Comparison of ENCODE assay signal across 11 cellular contexts in the genomic region with DNA sequence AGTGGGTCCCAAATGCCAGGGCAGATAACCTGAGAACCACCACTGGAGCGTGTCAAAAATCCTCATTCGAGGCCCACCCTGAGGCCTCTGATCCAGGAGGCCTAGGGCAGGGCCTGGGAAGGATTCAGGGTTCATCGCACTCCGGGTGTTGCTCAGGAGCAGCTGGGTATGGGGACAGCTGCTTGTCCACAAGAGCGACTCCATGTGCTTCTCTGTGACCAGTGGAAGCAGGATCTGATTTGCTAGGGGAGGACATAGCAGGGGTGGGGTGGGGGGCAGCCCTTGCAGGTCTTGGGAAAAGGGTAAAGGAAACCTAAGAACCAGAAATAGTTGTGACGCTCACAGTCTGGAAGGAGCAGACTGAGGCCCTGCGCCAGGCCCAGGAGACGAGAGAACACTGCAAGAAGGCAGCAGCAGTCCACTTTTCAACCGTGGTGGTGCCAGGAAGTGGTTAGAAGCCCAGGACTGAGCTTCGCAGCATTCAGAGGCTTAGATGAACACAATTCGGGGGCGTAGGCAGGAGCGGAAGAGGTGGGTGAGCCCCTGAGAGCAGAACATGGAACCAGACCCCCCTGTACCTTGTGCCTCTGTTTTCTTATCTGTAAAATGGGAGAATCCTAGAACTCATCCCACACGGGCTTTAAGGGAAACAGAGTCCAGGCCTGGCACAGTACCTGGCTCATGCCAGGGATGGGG. TPM values are rescaled to one million over a fixed set of nuclear protein-coding genes. Genes with fewer than 3 reads are reported as not detected.
DNase-seq lines count a peak whose midpoint lies in the region; ATAC-seq and TF ChIP-seq lines count a peak whose summit lies in the region.
"Had no signal": no experiment of that assay in that cellular context is flagged by ENCODE, and none has a peak within 500 bp of the region (broad histone marks: within the 10 kb centered on the region; RNA-seq: fewer than 3 reads in every experiment).

No MANE protein-coding gene starts in this region.

- no peak for TF ChIP-seq POLR2A in stomach (IDR thresholded peaks at IDR 0.05)

- H3K27ac ChIP-seq in GM23338 (ENCODE audit: low read depth): no peak overlapping the region
- peak overlapping the region in 2 of 5 donors; percentile 1 to 37 for H3K27ac ChIP-seq in stomach
- H3K27ac ChIP-seq: cardiac muscle cell, neutrophil had no signal

- H3K4me1 Mint-ChIP-seq in GM23338 (peaks cover 38% of the 10 kb centered on the region), activated B cell treated with CpG ODN at 0.5 μM for 24 hours (peaks cover 44% of the 10 kb centered on the region)
- peaks cover 90% of the 10 kb centered on the region for H3K4me1 Mint-ChIP-seq in dendritic cell treated with granulocyte-macrophage colony-stimulating factor and Interleukin-4, amounts not matched to agents 40 ng/mL and 50 ng/mL, for 4 days (ENCODE audit: low read depth)

- no peak overlapping the region for H3K4me3 Mint-ChIP-seq in GM23338
- peak overlapping the region; percentile 6 for H3K4me3 Mint-ChIP-seq in activated B cell treated with CpG ODN at 0.5 μM for 24 hours
- no peak overlapping the region for H3K4me3 Mint-ChIP-seq in dendritic cell treated with granulocyte-macrophage colony-stimulating factor and Interleukin-4, amounts not matched to agents 40 ng/mL and 50 ng/mL, for 4 days

- H3K79me2 ChIP-seq in GM23338 (replicated peaks; ENCODE audit: insufficient read depth): peaks cover 90% of the 10 kb centered on the region

- DNase-seq in GM23338 (ENCODE audit: low spot score) (no peak), activated B cell treated with CpG ODN at 0.5 μM for 24 hours (no peak), HPDE6-E6E7 (ENCODE audit: extremely low spot score) (no peak), stomach (no peak), DMS79 treated with DMSO at 0.1 percent for 48 hours (lab: John Stamatoyannopoulos, UW) (no peak)
- peak; percentile 50 to 63 for DNase-seq in stimulated activated CD8-positive, alpha-beta memory T cell treated with anti-CD3 and anti-CD28 coated beads, Interleukin-15, amount 100 ng/mL, for 4 hours (ENCODE audit: low read depth in 2 of 2)
- DNase-seq: NCI-H2081 treated with DMSO at 0.1 percent for 48 hours had no signal

- peaks cover 22% of the 10 kb centered on the region for H4K20me1 ChIP-seq in GM23338 (replicated peaks; ENCODE audit: insufficient read depth)

- no peaks in the 10 kb centered on the region for H3F3A ChIP-seq in GM23338 (replicated peaks; ENCODE audit: low read depth)

- H3K9me3 ChIP-seq in stomach: no peaks in the 10 kb centered on the region
- H3K9me3 ChIP-seq: neutrophil had no signal

- H3K4me2 ChIP-seq in GM23338: no peak overlapping the region

- no peak overlapping the region for H3K4me3 ChIP-seq in GM23338
- H3K4me3 ChIP-seq in stomach: no peak overlapping the region
- H3K4me3 ChIP-seq: cardiac muscle cell had no signal

- H3K27me3 ChIP-seq in GM23338 (ENCODE audit: insufficient read depth): no peaks in the 10 kb centered on the region
- H3K27me3 ChIP-seq in stomach: no peaks in the 10 kb centered on the region
- H3K27me3 ChIP-seq: cardiac muscle cell, neutrophil had no signal

- WGBS in stomach, 5 donors: 74 to 89% (median 86%) methylated on average over 14 of the region's 14 CpGs

- H3K27me3 Mint-ChIP-seq in GM23338 (ENCODE audit: insufficient read depth, low read depth, poor library complexity) (peaks cover 13% of the 10 kb centered on the region), activated B cell treated with CpG ODN at 0.5 μM for 24 hours (no peaks in the 10 kb centered on the region)
- H3K27me3 Mint-ChIP-seq in dendritic cell treated with granulocyte-macrophage colony-stimulating factor and Interleukin-4, amounts not matched to agents 40 ng/mL and 50 ng/mL, for 4 days: no peaks in the 10 kb centered on the region

- H2AFZ ChIP-seq in GM23338: no peak overlapping the region

- H3K36me3 Mint-ChIP-seq in GM23338 (ENCODE audit: low read depth) (peaks cover 16% of the 10 kb centered on the region), activated B cell treated with CpG ODN at 0.5 μM for 24 hours (ENCODE audit: low read depth) (no peaks in the 10 kb centered on the region)
- peaks cover 44% of the 10 kb centered on the region for H3K36me3 Mint-ChIP-seq in dendritic cell treated with granulocyte-macrophage colony-stimulating factor and Interleukin-4, amounts not matched to agents 40 ng/mL and 50 ng/mL, for 4 days (ENCODE audit: low read depth)

- H3K4me1 ChIP-seq in GM23338 (ENCODE audit: insufficient read depth): peaks cover 15% of the 10 kb centered on the region
- peaks cover 0 to 58% (median 31%) of the 10 kb centered on the region in 4 donors for H3K4me1 ChIP-seq in stomach

- POLR2A ChIA-PET in activated B cell treated with CpG ODN at 0.5 μM for 24 hours (lab: Charles Lee): no interaction called here

- TF ChIP-seq EP300 in stomach (IDR thresholded peaks at IDR 0.05): no peak

- peak overlapping the region; percentile 82 for H3K27ac Mint-ChIP-seq in GM23338
- H3K27ac Mint-ChIP-seq in activated B cell treated with CpG ODN at 0.5 μM for 24 hours: peak overlapping the region; percentile 67
- peak overlapping the region; percentile 10 for H3K27ac Mint-ChIP-seq in dendritic cell treated with granulocyte-macrophage colony-stimulating factor and Interleukin-4, amounts not matched to agents 40 ng/mL and 50 ng/mL, for 4 days

- H3K36me3 ChIP-seq in GM23338 (ENCODE audit: insufficient read depth): no peaks in the 10 kb centered on the region
- H3K36me3 ChIP-seq in stomach: no peaks in the 10 kb centered on the region
- H3K36me3 ChIP-seq: cardiac muscle cell, neutrophil had no signal

- no peak for ATAC-seq in GM23338
- peak; percentile 18 for ATAC-seq in activated B cell treated with CpG ODN at 0.5 μM for 24 hours (ENCODE audit: low read depth)
- ATAC-seq in HG03095 (IDR thresholded peaks at IDR 0.05; ENCODE audit: unreplicated experiment): no peak

- peaks cover 1% of the 10 kb centered on the region; the same call in 1 of the 2 replicates for H3K9me2 ChIP-seq in GM23338 (ENCODE audit: insufficient read depth)

- CTCF ChIA-PET in activated B cell treated with CpG ODN at 0.5 μM for 24 hours (lab: Charles Lee): interaction anchor here (0.5 kb wide), 1 partner anchor 72 kb away, joined by 3 read pairs; no protein-coding TSS in a partner anchor

- intact Hi-C loops in activated B cell treated with CpG ODN at 0.5 μM for 24 hours (cut with micrococcal nuclease): no loop called here
- intact Hi-C loops in dendritic cell treated with granulocyte-macrophage colony-stimulating factor and Interleukin-4, amounts not matched to agents 40 ng/mL and 50 ng/mL, for 4 days (cut with micrococcal nuclease): no loop called here
- intact Hi-C loops in stomach (cut with DNase I; ENCODE audit: low total_unique reads): no loop called here

- TF ChIP-seq CTCF in GM23338 (conservative IDR thresholded peaks at IDR 0.05; ENCODE audit: low read depth in 2 of 2) (no peak), activated B cell treated with CpG ODN at 0.5 μM for 24 hours (IDR thresholded peaks at IDR 0.05) (no peak), stomach (IDR thresholded peaks at IDR 0.05) (no peak)

- H3K9me3 Mint-ChIP-seq in GM23338 (no peaks in the 10 kb centered on the region; the same call in 2 of the 3 replicates), activated B cell treated with CpG ODN at 0.5 μM for 24 hours (no peaks in the 10 kb centered on the region)
- no peaks in the 10 kb centered on the region for H3K9me3 Mint-ChIP-seq in dendritic cell treated with granulocyte-macrophage colony-stimulating factor and Interleukin-4, amounts not matched to agents 40 ng/mL and 50 ng/mL, for 4 days

TF ChIP-seq in GM23338, 12 proteins besides CTCF, POLR2A, EP300 and RAD21 (continues in another document):
- TF ChIP-seq ZNF114 (CRISPR knock-in tag; IDR thresholded peaks at IDR 0.05) (no peak), EZH2phosphoT487 (IDR thresholded peaks at IDR 0.05; ENCODE audit: unreplicated experiment) (no peak), STAT1 (IDR thresholded peaks at IDR 0.05; ENCODE audit: unreplicated experiment) (no peak)
- TF ChIP-seq, protein P1, sequence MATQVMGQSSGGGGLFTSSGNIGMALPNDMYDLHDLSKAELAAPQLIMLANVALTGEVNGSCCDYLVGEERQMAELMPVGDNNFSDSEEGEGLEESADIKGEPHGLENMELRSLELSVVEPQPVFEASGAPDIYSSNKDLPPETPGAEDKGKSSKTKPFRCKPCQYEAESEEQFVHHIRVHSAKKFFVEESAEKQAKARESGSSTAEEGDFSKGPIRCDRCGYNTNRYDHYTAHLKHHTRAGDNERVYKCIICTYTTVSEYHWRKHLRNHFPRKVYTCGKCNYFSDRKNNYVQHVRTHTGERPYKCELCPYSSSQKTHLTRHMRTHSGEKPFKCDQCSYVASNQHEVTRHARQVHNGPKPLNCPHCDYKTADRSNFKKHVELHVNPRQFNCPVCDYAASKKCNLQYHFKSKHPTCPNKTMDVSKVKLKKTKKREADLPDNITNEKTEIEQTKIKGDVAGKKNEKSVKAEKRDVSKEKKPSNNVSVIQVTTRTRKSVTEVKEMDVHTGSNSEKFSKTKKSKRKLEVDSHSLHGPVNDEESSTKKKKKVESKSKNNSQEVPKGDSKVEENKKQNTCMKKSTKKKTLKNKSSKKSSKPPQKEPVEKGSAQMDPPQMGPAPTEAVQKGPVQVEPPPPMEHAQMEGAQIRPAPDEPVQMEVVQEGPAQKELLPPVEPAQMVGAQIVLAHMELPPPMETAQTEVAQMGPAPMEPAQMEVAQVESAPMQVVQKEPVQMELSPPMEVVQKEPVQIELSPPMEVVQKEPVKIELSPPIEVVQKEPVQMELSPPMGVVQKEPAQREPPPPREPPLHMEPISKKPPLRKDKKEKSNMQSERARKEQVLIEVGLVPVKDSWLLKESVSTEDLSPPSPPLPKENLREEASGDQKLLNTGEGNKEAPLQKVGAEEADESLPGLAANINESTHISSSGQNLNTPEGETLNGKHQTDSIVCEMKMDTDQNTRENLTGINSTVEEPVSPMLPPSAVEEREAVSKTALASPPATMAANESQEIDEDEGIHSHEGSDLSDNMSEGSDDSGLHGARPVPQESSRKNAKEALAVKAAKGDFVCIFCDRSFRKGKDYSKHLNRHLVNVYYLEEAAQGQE (IDR thresholded peaks at IDR 0.05; ENCODE audit: unreplicated experiment): no peak
- TF ChIP-seq, protein P2, sequence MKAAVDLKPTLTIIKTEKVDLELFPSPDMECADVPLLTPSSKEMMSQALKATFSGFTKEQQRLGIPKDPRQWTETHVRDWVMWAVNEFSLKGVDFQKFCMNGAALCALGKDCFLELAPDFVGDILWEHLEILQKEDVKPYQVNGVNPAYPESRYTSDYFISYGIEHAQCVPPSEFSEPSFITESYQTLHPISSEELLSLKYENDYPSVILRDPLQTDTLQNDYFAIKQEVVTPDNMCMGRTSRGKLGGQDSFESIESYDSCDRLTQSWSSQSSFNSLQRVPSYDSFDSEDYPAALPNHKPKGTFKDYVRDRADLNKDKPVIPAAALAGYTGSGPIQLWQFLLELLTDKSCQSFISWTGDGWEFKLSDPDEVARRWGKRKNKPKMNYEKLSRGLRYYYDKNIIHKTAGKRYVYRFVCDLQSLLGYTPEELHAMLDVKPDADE (IDR thresholded peaks at IDR 0.05): no peak

RNA-seq across cellular contexts. Expression of a gene that starts 33.7 kb away (rescaled TPM):
- total RNA-seq in GM23338 (2014; rRNA removed; shearing (Covaris generic)): 88.1 and 101 TPM in 2 replicates
- polyA plus RNA-seq in GM23338 (2016; fragmentation: Nextera tagmentation; extraction: Ambion mirVana) (35.9 and 39.9 TPM in 2 replicates), stomach (10 to 100 TPM; 23.3 to 32.8 (median 28.4) TPM)
- total RNA-seq in activated B cell treated with CpG ODN at 0.5 μM for 24 hours (43.0 and 50.4 TPM in 2 replicates), stomach (10 to 100 TPM; 17.8 to 46.3 (median 29.5) TPM)

Comparison
In these comparisons a context has a peak if more than half of its experiments do, and no peak if none do; other contexts are left out.
1. DNase-seq: peak in stimulated activated CD8-positive, alpha-beta memory T cell treated with anti-CD3 and anti-CD28 coated beads, Interleukin-15, amount 100 ng/mL, for 4 hours (2 of 2); none in GM23338 (single experiment), activated B cell treated with CpG ODN at 0.5 μM for 24 hours (single experiment), HPDE6-E6E7 (single experiment), stomach (single experiment) and DMS79 treated with DMSO at 0.1 percent for 48 hours (single experiment).
2. H3K27ac Mint-ChIP-seq: peak in every context shown above with its lines; median percentile 82 in GM23338; 67 in activated B cell treated with CpG ODN at 0.5 μM for 24 hours; 10 in dendritic cell treated with granulocyte-macrophage colony-stimulating factor and Interleukin-4, amounts not matched to agents 40 ng/mL and 50 ng/mL, for 4 days.